ENCODE assay signal across 9 cellular contexts in genomic region chr11:1516273-1517067, GRCh38. TPM values are rescaled to one million over a fixed set of nuclear protein-coding genes. Genes with fewer than 3 reads are reported as not detected.
A peak's percentile ranks its signal among the peaks of the same experiment; 100 is the strongest.
DNase-seq lines count a peak whose midpoint lies in the region; ATAC-seq, FAIRE-seq and TF ChIP-seq lines count a peak whose summit lies in the region.
"Had no signal": no experiment of that assay in that cellular context is flagged by ENCODE, and none has a peak within 500 bp of the region (broad histone marks: within the 10 kb centered on the region; RNA-seq: fewer than 3 reads in every experiment).

No MANE protein-coding gene starts in this region.

- ATAC-seq in upper lobe of right lung = no peak

- no peak for FAIRE-seq in kidney (lab: Jason Lieb, UNC)

- H3K9me3 ChIP-seq in GM23248 (ENCODE audit: low read depth) (no peaks in the 10 kb centered on the region), adipocyte (ENCODE audit: control insufficient read depth, low read length) (no peaks in the 10 kb centered on the region), kidney (ENCODE audit: control insufficient read depth in 1 of 2, low read length in 2 of 2) (no peaks in the 10 kb centered on the region), uterus (no peaks in the 10 kb centered on the region), upper lobe of right lung (no peaks in the 10 kb centered on the region)

- H3K4me3 ChIP-seq in GM23248 = no peak overlapping the region
- H3K4me3 ChIP-seq in adipocyte (ENCODE audit: low read length) = no peak overlapping the region
- H3K4me3 ChIP-seq in kidney (ENCODE audit: low read length in 2 of 2) = no peak overlapping the region
- H3K4me3 ChIP-seq in uterus = no peak overlapping the region
- H3K4me3 ChIP-seq in upper lobe of right lung = no peak overlapping the region
- H3K4me3 ChIP-seq: hepatocyte had no signal

- H3K27ac ChIP-seq in GM23248 = no peak overlapping the region
- no peak overlapping the region for H3K27ac ChIP-seq in kidney (ENCODE audit: low read depth in 2 of 2, low read length in 2 of 2)
- H3K27ac ChIP-seq in uterus = no peak overlapping the region
- H3K27ac ChIP-seq in upper lobe of right lung = no peak overlapping the region
- H3K27ac ChIP-seq: hepatocyte had no signal

- H2AFZ ChIP-seq in GM23248 = no peak overlapping the region
- H2AFZ ChIP-seq: hepatocyte had no signal

- DNase-seq in AG20443 (ENCODE audit: low spot score) (peak; percentile 78), GM23248 (peak; percentile 40), adipocyte (ENCODE audit: low read depth) (peak; percentile 77), kidney (peak; percentile 47), uterus (no peak), erythroblast (lab: John Stamatoyannopoulos, UW) (no peak), NCI-H1092 (lab: John Stamatoyannopoulos, UW) (no peak), upper lobe of right lung (no peak)

- intact Hi-C loops in kidney (cut with DNase I) (loop anchor here (5.0 kb wide), 1 partner anchor 314 kb away; no protein-coding TSS in a partner anchor), uterus (cut with DNase I; ENCODE audit: low total_unique reads) (loop anchor here (10.0 kb wide), 1 partner anchor 312 kb away; no protein-coding TSS in a partner anchor), upper lobe of right lung (cut with DNase I) (no loop called here)

- in situ Hi-C loops in GM23248 (cut with MboI) = no loop called here

- H3K79me2 ChIP-seq in GM23248 (ENCODE audit: insufficient read depth) = peaks cover 83% of the 10 kb centered on the region

- no peaks in the 10 kb centered on the region for H3F3A ChIP-seq in GM23248 (ENCODE audit: insufficient read depth)

- H3K27me3 ChIP-seq in GM23248 (replicated peaks; ENCODE audit: insufficient read depth) (no peaks in the 10 kb centered on the region), adipocyte (replicated peaks; ENCODE audit: control insufficient read depth, insufficient read depth, low read length) (no peaks in the 10 kb centered on the region), uterus (no peaks in the 10 kb centered on the region), upper lobe of right lung (no peaks in the 10 kb centered on the region)
- H3K27me3 ChIP-seq: hepatocyte had no signal

- TF ChIP-seq CTCF in kidney (IDR thresholded peaks at IDR 0.05; ENCODE audit: borderline replicate concordance, extremely low read depth, insufficient read depth) (no peak), uterus (IDR thresholded peaks at IDR 0.05) (no peak), upper lobe of right lung (IDR thresholded peaks at IDR 0.05) (no peak)

- 85 to 86% methylated on average over 17 to 19 of the region's 19 CpGs for WGBS in GM23248 (ENCODE audit: low coverage in 1 of 2, low lambda C conversion rate in 2 of 2, missing lambda C conversion rate in 2 of 2), 2 experiments

- no peaks in the 10 kb centered on the region for H3K9me2 ChIP-seq in GM23248 (ENCODE audit: insufficient read depth)

- H4K20me1 ChIP-seq in GM23248 (ENCODE audit: insufficient read depth) = peaks cover 24% of the 10 kb centered on the region

- H3K9ac ChIP-seq in GM23248 = no peak overlapping the region
- H3K9ac ChIP-seq in adipocyte (ENCODE audit: low read length) = no peak overlapping the region
- no peak overlapping the region for H3K9ac ChIP-seq in kidney (ENCODE audit: low read length in 2 of 2)

- H3K4me1 ChIP-seq in GM23248 (ENCODE audit: insufficient read depth) (no peaks in the 10 kb centered on the region), adipocyte (ENCODE audit: control insufficient read depth, insufficient read depth, low read length) (peaks cover 15% of the 10 kb centered on the region), kidney (ENCODE audit: control insufficient read depth in 1 of 2, insufficient read depth in 1 of 2, low read depth in 1 of 2, low read length in 2 of 2) (peaks cover 0 to 24% of the 10 kb centered on the region in 2 donors), uterus (peaks cover 9 to 23% of the 10 kb centered on the region in 2 donors), upper lobe of right lung (peaks cover 44% of the 10 kb centered on the region)

- no peak for TF ChIP-seq POLR2A in uterus (IDR thresholded peaks at IDR 0.05)
- no peak for TF ChIP-seq POLR2A in erythroblast (IDR thresholded peaks at IDR 0.05; ENCODE audit: low read length)

- no peaks in the 10 kb centered on the region for H3K36me3 ChIP-seq in GM23248 (ENCODE audit: low read depth)
- no peaks in the 10 kb centered on the region for H3K36me3 ChIP-seq in adipocyte (ENCODE audit: control insufficient read depth, insufficient read depth, low read length, severe bottlenecking)
- no peaks in the 10 kb centered on the region for H3K36me3 ChIP-seq in kidney (ENCODE audit: control insufficient read depth in 1 of 2, insufficient read depth in 2 of 2, low read length in 2 of 2)
- no peaks in the 10 kb centered on the region for H3K36me3 ChIP-seq in uterus
- no peaks in the 10 kb centered on the region for H3K36me3 ChIP-seq in upper lobe of right lung

- no peak overlapping the region for H3K4me2 ChIP-seq in GM23248 (ENCODE audit: unreplicated experiment)
- H3K4me2 ChIP-seq: hepatocyte had no signal

RNA-seq across cellular contexts. Expression of gene MOB2, which starts 29.9 kb away (rescaled TPM):
- 22.1 and 29.3 TPM in 2 replicates for total RNA-seq in GM23248 (2014; rRNA removed; shearing (Covaris generic))
- polyA plus RNA-seq in GM23248 (2016; fragmentation: Nextera tagmentation; extraction: Ambion mirVana) = 27.1 and 28.8 TPM in 2 replicates
- total RNA-seq in kidney = 51.7 TPM
- polyA plus RNA-seq in kidney (ENCODE audit: insufficient read depth, low read depth, low replicate concordance) = 50.7 TPM
- 10 to 100 TPM; 17.1 to 72.6 (median 23.6) TPM for total RNA-seq in uterus
- total RNA-seq in upper lobe of right lung = 58.9 TPM

RNA-seq across cellular contexts. Expression of gene DUSP8, which starts 55.6 kb away (rescaled TPM):
- 0.11 TPM in 1 of 2 replicates, not detected in the other for total RNA-seq in GM23248 (2014; rRNA removed; shearing (Covaris generic))
- polyA plus RNA-seq in GM23248 (2016; fragmentation: Nextera tagmentation; extraction: Ambion mirVana) = 0.05 TPM in 1 of 2 replicates, not detected in the other
- total RNA-seq in kidney = 9.1 TPM
- 1.9 TPM for polyA plus RNA-seq in kidney (ENCODE audit: insufficient read depth, low read depth, low replicate concordance)
- total RNA-seq in uterus = 10 to 100 TPM in 1 of 4 donors, 1 to 10 TPM in 2, under 1 TPM in 1; under 0.01 to 21.7 (median 3.1) TPM
- total RNA-seq in upper lobe of right lung = 18.0 TPM

Comparison
In these comparisons a context has a peak if more than half of its experiments do, and no peak if none do; other contexts are left out.
1. DNase-seq: peak in AG20443 (single experiment), GM23248 (single experiment), adipocyte (single experiment) and kidney (single experiment); none in uterus (0 of 2), erythroblast (0 of 2), NCI-H1092 (single experiment) and upper lobe of right lung (single experiment).